Comparison of ENCODE assay signal across 29 cellular contexts in the genomic region with DNA sequence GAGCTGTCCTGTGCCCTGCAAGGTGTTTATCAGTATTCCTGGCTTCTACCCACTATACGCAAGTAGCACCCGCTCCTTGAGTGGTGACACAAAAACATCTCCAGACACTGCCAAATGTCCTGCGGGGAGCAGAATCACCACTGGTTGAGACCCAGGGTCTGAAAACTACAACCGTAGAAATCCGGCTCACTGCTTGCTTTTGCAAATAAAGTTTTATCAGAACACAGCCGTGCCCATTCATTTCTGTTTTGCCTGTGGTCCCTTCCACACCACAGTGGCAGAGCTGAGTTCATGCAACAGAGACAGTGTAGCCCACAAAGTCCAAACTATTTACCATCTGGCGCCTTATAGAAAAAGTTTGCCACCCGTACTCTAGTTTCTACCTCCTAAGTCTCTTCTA.
"Had no signal": no experiment of that assay in that cellular context is flagged by ENCODE, and none has a peak within 500 bp of the region (broad histone marks: within the 10 kb centered on the region; RNA-seq: fewer than 3 reads in every experiment).

No MANE protein-coding gene starts in this region.

- H3K36me3 Mint-ChIP-seq: stimulated activated effector memory CD8-positive, alpha-beta T cell treated with anti-CD3 and anti-CD28 coated beads, Interleukin-12 subunit alpha, Interleukin-12 subunit beta, amount 100 ng/mL, for 72 hours; stimulated activated memory B cell treated with anti-CD40 and anti-IgM and Interleukin-4, amounts not matched to agents 10 μg/mL and 1 μg/mL and 100 μg/mL, for 72 hours; stimulated activated naive B cell treated with anti-CD40 and anti-IgM and Interleukin-4, amounts not matched to agents 10 μg/mL and 1 μg/mL and 100 μg/mL, for 72 hours; type B pancreatic cell had no signal

- H3K27ac Mint-ChIP-seq: stimulated activated effector memory CD8-positive, alpha-beta T cell treated with anti-CD3 and anti-CD28 coated beads, Interleukin-12 subunit alpha, Interleukin-12 subunit beta, amount 100 ng/mL, for 72 hours; stimulated activated memory B cell treated with anti-CD40 and anti-IgM and Interleukin-4, amounts not matched to agents 10 μg/mL and 1 μg/mL and 100 μg/mL, for 72 hours; stimulated activated naive B cell treated with anti-CD40 and anti-IgM and Interleukin-4, amounts not matched to agents 10 μg/mL and 1 μg/mL and 100 μg/mL, for 72 hours; stimulated activated naive CD8-positive, alpha-beta T cell treated with anti-CD3 and anti-CD28 coated beads, Interleukin-15, amount 100 ng/mL, for 72 hours; stimulated activated naive CD8-positive, alpha-beta T cell treated with anti-CD3 and anti-CD28 coated beads, Interleukin-15, Interleukin-2, amounts not matched to agents 100 ng/mL and 50 ng/mL, for 24 hours; type B pancreatic cell had no signal

- H3K4me3 ChIP-seq: stomach, suprapubic skin, testis, thoracic aorta, thyroid gland, tibial artery, tibial nerve, transverse colon, upper lobe of left lung, upper lobe of right lung, uterus, vagina had no signal

- DNase-seq: stimulated activated CD4-positive, alpha-beta T cell treated with anti-CD3 and anti-CD28 coated beads, Interleukin-2, amount 100 ng/mL, for 48 hours; stimulated activated CD4-positive, alpha-beta T cell treated with anti-CD3 and anti-CD28 coated beads, Interleukin-4, amount 100 ng/mL, for 1 hour; stimulated activated CD4-positive, alpha-beta T cell treated with anti-CD3 and anti-CD28 coated beads, Interleukin-4, amount 100 ng/mL, for 24 hours; stimulated activated CD4-positive, alpha-beta T cell treated with anti-CD3 and anti-CD28 coated beads, Interleukin-4, amount 100 ng/mL, for 4 hours; stimulated activated CD8-positive, alpha-beta memory T cell treated with anti-CD3 and anti-CD28 coated beads, Interleukin-4, amount 100 ng/mL, for 48 hours; stimulated activated naive B cell treated with anti-CD40 and anti-IgM and Interleukin-4, amounts not matched to agents 10 μg/mL and 1 μg/mL and 100 μg/mL, for 72 hours; stimulated activated naive CD4-positive, alpha-beta T cell; stimulated activated naive CD4-positive, alpha-beta T cell treated with Interleukin-2 at 50 U/mL for 16 hours; stimulated activated naive CD8-positive, alpha-beta T cell treated with anti-CD3 and anti-CD28 coated beads, Interleukin-15, amount 100 ng/mL, for 72 hours; stimulated activated naive CD8-positive, alpha-beta T cell treated with anti-CD3 and anti-CD28 coated beads, Interleukin-15, Interleukin-2, amounts not matched to agents 100 U/mL and 50 U/mL, for 24 hours; stomach; substantia nigra; testis; thyroid gland; tibial artery; transverse colon; trophoblast cell; upper lobe of left lung; upper lobe of right lung; uterus had no signal

- H3K27me3 ChIP-seq: testis, thyroid gland, tibial nerve, transverse colon, upper lobe of left lung, uterus, vagina had no signal

- H3K4me1 ChIP-seq: stomach, suprapubic skin, testis, thyroid gland, tibial artery, tibial nerve, transverse colon, upper lobe of left lung, upper lobe of right lung, uterus, vagina had no signal

- H3K27ac ChIP-seq: stomach, suprapubic skin, testis, thoracic aorta, thyroid gland, tibial artery, tibial nerve, transverse colon, upper lobe of left lung, upper lobe of right lung, uterus, vagina had no signal

- H3K4me1 Mint-ChIP-seq: stimulated activated effector memory CD8-positive, alpha-beta T cell treated with anti-CD3 and anti-CD28 coated beads, Interleukin-12 subunit alpha, Interleukin-12 subunit beta, amount 100 ng/mL, for 72 hours; stimulated activated memory B cell treated with anti-CD40 and anti-IgM and Interleukin-4, amounts not matched to agents 10 μg/mL and 1 μg/mL and 100 μg/mL, for 72 hours; stimulated activated naive CD8-positive, alpha-beta T cell treated with anti-CD3 and anti-CD28 coated beads, Interleukin-15, amount 100 ng/mL, for 72 hours had no signal

- FAIRE-seq: urothelium cell line had no signal

- H3K27me3 Mint-ChIP-seq: type B pancreatic cell had no signal

- H3K4me3 Mint-ChIP-seq: stimulated activated effector memory CD8-positive, alpha-beta T cell treated with anti-CD3 and anti-CD28 coated beads, Interleukin-12 subunit alpha, Interleukin-12 subunit beta, amount 100 ng/mL, for 72 hours; stimulated activated memory B cell treated with anti-CD40 and anti-IgM and Interleukin-4, amounts not matched to agents 10 μg/mL and 1 μg/mL and 100 μg/mL, for 72 hours; stimulated activated naive B cell treated with anti-CD40 and anti-IgM and Interleukin-4, amounts not matched to agents 10 μg/mL and 1 μg/mL and 100 μg/mL, for 72 hours; stimulated activated naive CD8-positive, alpha-beta T cell treated with anti-CD3 and anti-CD28 coated beads, Interleukin-15, amount 100 ng/mL, for 72 hours; stimulated activated naive CD8-positive, alpha-beta T cell treated with anti-CD3 and anti-CD28 coated beads, Interleukin-15, Interleukin-2, amounts not matched to agents 100 ng/mL and 50 ng/mL, for 24 hours; type B pancreatic cell had no signal

- H3K36me3 ChIP-seq: stomach, suprapubic skin, thoracic aorta, thyroid gland, tibial artery, tibial nerve, transverse colon, upper lobe of left lung, upper lobe of right lung, uterus, vagina had no signal

- H3K9me3 Mint-ChIP-seq: stimulated activated effector memory CD8-positive, alpha-beta T cell treated with anti-CD3 and anti-CD28 coated beads, Interleukin-12 subunit alpha, Interleukin-12 subunit beta, amount 100 ng/mL, for 72 hours; stimulated activated memory B cell treated with anti-CD40 and anti-IgM and Interleukin-4, amounts not matched to agents 10 μg/mL and 1 μg/mL and 100 μg/mL, for 72 hours; stimulated activated naive CD8-positive, alpha-beta T cell treated with anti-CD3 and anti-CD28 coated beads, Interleukin-15, amount 100 ng/mL, for 72 hours; type B pancreatic cell had no signal

- H3K9me3 ChIP-seq: suprapubic skin, testis, thoracic aorta, thyroid gland, tibial artery, tibial nerve, transverse colon, upper lobe of left lung, upper lobe of right lung, uterus, vagina had no signal

- ATAC-seq: stimulated activated effector memory CD8-positive, alpha-beta T cell treated with anti-CD3 and anti-CD28 coated beads, Interleukin-12 subunit alpha, Interleukin-12 subunit beta, amount 100 ng/mL, for 72 hours; stimulated activated memory B cell treated with anti-CD40 and anti-IgM and Interleukin-4, amounts not matched to agents 10 μg/mL and 1 μg/mL and 100 μg/mL, for 72 hours; stimulated activated naive B cell treated with anti-CD40 and anti-IgM and Interleukin-4, amounts not matched to agents 10 μg/mL and 1 μg/mL and 100 μg/mL, for 72 hours; stimulated activated naive CD8-positive, alpha-beta T cell treated with anti-CD3 and anti-CD28 coated beads, Interleukin-15, amount 100 ng/mL, for 72 hours; stimulated activated naive CD8-positive, alpha-beta T cell treated with anti-CD3 and anti-CD28 coated beads, Interleukin-15, Interleukin-2, amounts not matched to agents 100 U/mL and 50 U/mL, for 24 hours; upper lobe of right lung had no signal
